In genomic region chr4:153733751-153734448, GRCh38 we compare ENCODE assay signal across 18 cellular contexts. TPM values are rescaled to one million over a fixed set of nuclear protein-coding genes. Genes with fewer than 3 reads are reported as not detected.
DNase-seq lines count a peak whose midpoint lies in the region; ATAC-seq and TF ChIP-seq lines count a peak whose summit lies in the region.
"Had no signal": no experiment of that assay in that cellular context is flagged by ENCODE, and none has a peak within 500 bp of the region (broad histone marks: within the 10 kb centered on the region; RNA-seq: fewer than 3 reads in every experiment).

No MANE protein-coding gene starts in this region.

- POLR2A ChIA-PET in activated CD4-positive, alpha-beta T cell treated with anti-CD3 and anti-CD28 coated beads for 36 hours (lab: Charles Lee): no interaction called here

- intact Hi-C loops in activated CD4-positive, alpha-beta T cell treated with anti-CD3 and anti-CD28 coated beads for 36 hours (cut with DNase I, micrococcal nuclease): no loop called here

- CTCF ChIA-PET in activated CD4-positive, alpha-beta T cell treated with anti-CD3 and anti-CD28 coated beads for 36 hours (lab: Charles Lee): interaction anchor here (0.7 to 2.0 kb wide), 7 partner anchors 9 to 591 kb away, joined by 3 to 15 read pairs (median 3); no protein-coding TSS in a partner anchor

- peak; percentile 43 for ATAC-seq in activated naive CD8-positive, alpha-beta T cell treated with anti-CD3 and anti-CD28 coated beads, Interleukin-2, amount 50 U/mL, for 24 hours
- peak; percentile 85 for ATAC-seq in HG02938 (IDR thresholded peaks at IDR 0.05; ENCODE audit: unreplicated experiment)
- ATAC-seq in stimulated activated naive CD8-positive, alpha-beta T cell treated with anti-CD3 and anti-CD28 coated beads, Interleukin-15, amount 100 ng/mL, for 72 hours: peak; percentile 62
- ATAC-seq in activated CD4-positive, alpha-beta T cell treated with anti-CD3 and anti-CD28 coated beads for 36 hours: no peak

- peaks cover 15% of the 10 kb centered on the region for H3K4me1 Mint-ChIP-seq in activated naive CD8-positive, alpha-beta T cell treated with anti-CD3 and anti-CD28 coated beads, Interleukin-2, amount 50 U/mL, for 24 hours
- H3K4me1 Mint-ChIP-seq in activated naive CD8-positive, alpha-beta T cell treated with anti-CD3 and anti-CD28 coated beads for 36 hours: peaks cover 4% of the 10 kb centered on the region
- peaks cover 7% of the 10 kb centered on the region for H3K4me1 Mint-ChIP-seq in stimulated activated naive CD8-positive, alpha-beta T cell treated with anti-CD3 and anti-CD28 coated beads, Interleukin-15, amount 100 ng/mL, for 72 hours
- peaks cover 12% of the 10 kb centered on the region for H3K4me1 Mint-ChIP-seq in activated CD4-positive, alpha-beta T cell treated with anti-CD3 and anti-CD28 coated beads for 36 hours

- no peak overlapping the region for H3K4me3 Mint-ChIP-seq in activated naive CD8-positive, alpha-beta T cell treated with anti-CD3 and anti-CD28 coated beads, Interleukin-2, amount 50 U/mL, for 24 hours
- H3K4me3 Mint-ChIP-seq in activated naive CD8-positive, alpha-beta T cell treated with anti-CD3 and anti-CD28 coated beads for 36 hours: no peak overlapping the region
- no peak overlapping the region for H3K4me3 Mint-ChIP-seq in stimulated activated naive CD8-positive, alpha-beta T cell treated with anti-CD3 and anti-CD28 coated beads, Interleukin-15, amount 100 ng/mL, for 72 hours
- no peak overlapping the region for H3K4me3 Mint-ChIP-seq in activated CD4-positive, alpha-beta T cell treated with anti-CD3 and anti-CD28 coated beads for 36 hours
- H3K4me3 Mint-ChIP-seq: activated CD4-positive, alpha-beta T cell treated with anti-CD3 and anti-CD28 coated beads, Interleukin-2, amount 10 ng/mL, durations not matched to agents 24 days and 14 days; CD14-positive monocyte had no signal

- H3K27me3 ChIP-seq in MM.1S (replicated peaks; ENCODE audit: insufficient read depth, low read length) (no peaks in the 10 kb centered on the region), H7 (ENCODE audit: control insufficient read depth, insufficient read depth, low read length) (no peaks in the 10 kb centered on the region)

- DNase-seq in activated naive CD8-positive, alpha-beta T cell treated with anti-CD3 and anti-CD28 coated beads, Interleukin-2, amount 50 U/mL, for 24 hours: no peak
- DNase-seq in activated naive CD8-positive, alpha-beta T cell treated with anti-CD3 and anti-CD28 coated beads for 36 hours: no peak
- DNase-seq in MM.1S (peak; percentile 40), iPS-NIHi11 (ENCODE audit: low spot score) (no peak), H7 (no peak)
- no peak for DNase-seq in stimulated activated naive CD8-positive, alpha-beta T cell treated with anti-CD3 and anti-CD28 coated beads, Interleukin-15, amount 100 ng/mL, for 72 hours
- no peak for DNase-seq in activated CD4-positive, alpha-beta T cell treated with anti-CD3 and anti-CD28 coated beads for 36 hours
- DNase-seq: activated CD4-positive, alpha-beta T cell treated with anti-CD3 and anti-CD28 coated beads, Interleukin-2, amount 10 ng/mL, durations not matched to agents 24 days and 14 days; activated T-cell treated with anti-CD3 and anti-CD28 coated beads, Interleukin-2, amount 50 U/mL, for 1 hour; cerebellar nuclear complex; DMS79; NCI-H187 treated with DMSO at 0.1 percent for 48 hours; SHP77; stimulated activated CD4-positive, alpha-beta T cell treated with anti-CD3 and anti-CD28 coated beads, Interleukin-4, amount 100 ng/mL, for 4 hours; T-helper 9 cell had no signal

- peaks cover 24% of the 10 kb centered on the region for H3K4me1 ChIP-seq in MM.1S (ENCODE audit: low read length)

- no peak overlapping the region for H3K27ac ChIP-seq in MM.1S (ENCODE audit: low read length)

- no peaks in the 10 kb centered on the region for H3K9me2 ChIP-seq in MM.1S (replicated peaks; ENCODE audit: insufficient read depth, low read length)

- 0 out of 2 replicates have a peak, but pooled peaks cover 9% of the 10 kb centered on the region for H3F3A ChIP-seq in MM.1S (ENCODE audit: insufficient read depth, low read length)

- no peak overlapping the region for H3K9ac ChIP-seq in MM.1S (ENCODE audit: low read length)

- H3K9me3 ChIP-seq in MM.1S (replicated peaks; ENCODE audit: insufficient read depth, low read length): no peaks in the 10 kb centered on the region

- no peak for TF ChIP-seq CTCF in MM.1S (IDR thresholded peaks at IDR 0.05; ENCODE audit: low read length)

- peaks cover 3% of the 10 kb centered on the region for H3K27me3 Mint-ChIP-seq in activated naive CD8-positive, alpha-beta T cell treated with anti-CD3 and anti-CD28 coated beads, Interleukin-2, amount 50 U/mL, for 24 hours
- no peaks in the 10 kb centered on the region for H3K27me3 Mint-ChIP-seq in activated naive CD8-positive, alpha-beta T cell treated with anti-CD3 and anti-CD28 coated beads for 36 hours
- peaks cover 12% of the 10 kb centered on the region for H3K27me3 Mint-ChIP-seq in stimulated activated naive CD8-positive, alpha-beta T cell treated with anti-CD3 and anti-CD28 coated beads, Interleukin-15, amount 100 ng/mL, for 72 hours
- H3K27me3 Mint-ChIP-seq in activated CD4-positive, alpha-beta T cell treated with anti-CD3 and anti-CD28 coated beads for 36 hours: peaks cover 2% of the 10 kb centered on the region

- no peaks in the 10 kb centered on the region for H3K9me3 Mint-ChIP-seq in activated naive CD8-positive, alpha-beta T cell treated with anti-CD3 and anti-CD28 coated beads, Interleukin-2, amount 50 U/mL, for 24 hours
- no peaks in the 10 kb centered on the region for H3K9me3 Mint-ChIP-seq in activated naive CD8-positive, alpha-beta T cell treated with anti-CD3 and anti-CD28 coated beads for 36 hours
- H3K9me3 Mint-ChIP-seq in stimulated activated naive CD8-positive, alpha-beta T cell treated with anti-CD3 and anti-CD28 coated beads, Interleukin-15, amount 100 ng/mL, for 72 hours: no peaks in the 10 kb centered on the region
- H3K9me3 Mint-ChIP-seq in activated CD4-positive, alpha-beta T cell treated with anti-CD3 and anti-CD28 coated beads for 36 hours (ENCODE audit: low read depth): no peaks in the 10 kb centered on the region
- H3K9me3 Mint-ChIP-seq: activated CD4-positive, alpha-beta T cell treated with anti-CD3 and anti-CD28 coated beads, Interleukin-2, amount 10 ng/mL, durations not matched to agents 24 days and 14 days had no signal

- no peaks in the 10 kb centered on the region for H4K20me1 ChIP-seq in MM.1S (ENCODE audit: insufficient read depth, low read length)

- H3K4me2 ChIP-seq in MM.1S (ENCODE audit: low read depth, low read length): 0 out of 2 replicates have a peak overlapping the region, but pooled peaks have one; percentile 13

- H3K4me3 ChIP-seq in MM.1S (ENCODE audit: low read length): no peak overlapping the region
- no peak overlapping the region for H3K4me3 ChIP-seq in H7 (ENCODE audit: insufficient read depth, low read depth, low read length)

- no peaks in the 10 kb centered on the region for H3K36me3 ChIP-seq in MM.1S (replicated peaks; ENCODE audit: insufficient read depth, low read length)
- no peaks in the 10 kb centered on the region for H3K36me3 ChIP-seq in H7 (replicated peaks; ENCODE audit: control insufficient read depth, insufficient read depth, low read length)

- H3K36me3 Mint-ChIP-seq in activated naive CD8-positive, alpha-beta T cell treated with anti-CD3 and anti-CD28 coated beads, Interleukin-2, amount 50 U/mL, for 24 hours (ENCODE audit: low read depth): no peaks in the 10 kb centered on the region
- no peaks in the 10 kb centered on the region for H3K36me3 Mint-ChIP-seq in activated naive CD8-positive, alpha-beta T cell treated with anti-CD3 and anti-CD28 coated beads for 36 hours
- no peaks in the 10 kb centered on the region for H3K36me3 Mint-ChIP-seq in activated CD4-positive, alpha-beta T cell treated with anti-CD3 and anti-CD28 coated beads for 36 hours (ENCODE audit: low read depth)

- H3K27ac Mint-ChIP-seq in activated naive CD8-positive, alpha-beta T cell treated with anti-CD3 and anti-CD28 coated beads, Interleukin-2, amount 50 U/mL, for 24 hours: no peak overlapping the region
- H3K27ac Mint-ChIP-seq in activated naive CD8-positive, alpha-beta T cell treated with anti-CD3 and anti-CD28 coated beads for 36 hours: no peak overlapping the region
- H3K27ac Mint-ChIP-seq in stimulated activated naive CD8-positive, alpha-beta T cell treated with anti-CD3 and anti-CD28 coated beads, Interleukin-15, amount 100 ng/mL, for 72 hours: no peak overlapping the region
- H3K27ac Mint-ChIP-seq in activated CD4-positive, alpha-beta T cell treated with anti-CD3 and anti-CD28 coated beads for 36 hours: no peak overlapping the region
- H3K27ac Mint-ChIP-seq: activated CD4-positive, alpha-beta T cell treated with anti-CD3 and anti-CD28 coated beads, Interleukin-2, amount 10 ng/mL, durations not matched to agents 24 days and 14 days; CD14-positive monocyte had no signal

- no peaks in the 10 kb centered on the region for H3K79me2 ChIP-seq in MM.1S (ENCODE audit: low read length)

- H2AFZ ChIP-seq in MM.1S (ENCODE audit: low read length): no peak overlapping the region

RNA-seq across cellular contexts. Expression of gene RNF175, which starts 25.9 kb away (rescaled TPM):
- not detected for total RNA-seq in activated naive CD8-positive, alpha-beta T cell treated with anti-CD3 and anti-CD28 coated beads for 36 hours
- total RNA-seq in H7 (2014; rRNA removed; shearing (Covaris generic)): 3.6 and 5.8 TPM in 2 replicates
- total RNA-seq in activated CD4-positive, alpha-beta T cell treated with anti-CD3 and anti-CD28 coated beads for 36 hours: under 1 TPM; 0.26 to 0.57 TPM
- total RNA-seq: A172; activated CD4-positive, alpha-beta T cell treated with anti-CD3 and anti-CD28 coated beads, Interleukin-2, amount 10 ng/mL, durations not matched to agents 24 days and 14 days had no signal

RNA-seq across cellular contexts. Expression of gene TLR2, which starts 49.8 kb away (rescaled TPM):
- 1 to 10 TPM; 1.1 to 1.2 TPM for total RNA-seq in activated naive CD8-positive, alpha-beta T cell treated with anti-CD3 and anti-CD28 coated beads for 36 hours
- 0.35 and 1.0 TPM in 2 replicates for total RNA-seq in H7 (2014; rRNA removed; shearing (Covaris generic))
- total RNA-seq in activated CD4-positive, alpha-beta T cell treated with anti-CD3 and anti-CD28 coated beads for 36 hours: 1 to 10 TPM; 1.3 to 2.0 TPM
- total RNA-seq: A172 had no signal

RNA-seq across cellular contexts. Expression of gene SFRP2, which starts 55.0 kb away (rescaled TPM):
- under 1 TPM in 1 of 2 experiments, not detected in 1; 0.14 TPM for total RNA-seq in activated naive CD8-positive, alpha-beta T cell treated with anti-CD3 and anti-CD28 coated beads for 36 hours
- total RNA-seq in H7 (2014; rRNA removed; shearing (Covaris generic)): 140 and 170 TPM in 2 replicates
- total RNA-seq in activated CD4-positive, alpha-beta T cell treated with anti-CD3 and anti-CD28 coated beads for 36 hours: not detected
- total RNA-seq: A172; activated CD4-positive, alpha-beta T cell treated with anti-CD3 and anti-CD28 coated beads, Interleukin-2, amount 10 ng/mL, durations not matched to agents 24 days and 14 days had no signal

Comparison
In these comparisons a context has a peak if more than half of its experiments do, and no peak if none do; other contexts are left out.
1. RNA of gene SFRP2, which starts 55.0 kb away (total RNA-seq): 140 to 170 TPM in H7; 0.14 TPM in activated naive CD8-positive, alpha-beta T cell treated with anti-CD3 and anti-CD28 coated beads for 36 hours and not detected in activated CD4-positive, alpha-beta T cell treated with anti-CD3 and anti-CD28 coated beads for 36 hours; every median in the first group is over 100 times any median in the second.